In genomic region chr4:184100297-184100885, GRCh38 we compare ENCODE assay signal across 8 cellular contexts.
DNase-seq lines count a peak whose midpoint lies in the region; ATAC-seq and TF ChIP-seq lines count a peak whose summit lies in the region.

No MANE protein-coding gene starts in this region.

- no peak overlapping the region for H3K27ac ChIP-seq in breast epithelium
- no peak overlapping the region for H3K27ac ChIP-seq in left ventricle myocardium inferior (replicated peaks)
- no peak overlapping the region for H3K27ac ChIP-seq in spleen

- ATAC-seq in HG03280 (IDR thresholded peaks at IDR 0.05; ENCODE audit: unreplicated experiment) (peak; percentile 55), HG03097 (IDR thresholded peaks at IDR 0.05; ENCODE audit: low FRiP score, unreplicated experiment) (no peak)

- H3K4me3 Mint-ChIP-seq in MCF 10A (ENCODE audit: unreplicated experiment): no peak overlapping the region

- TF ChIP-seq CTCF in MCF 10A (IDR thresholded peaks at IDR 0.05; ENCODE audit: unreplicated experiment) (peak; percentile 70), breast epithelium (IDR thresholded peaks at IDR 0.05) (peak in 1 of 3 donors; percentile 36), left ventricle myocardium inferior (IDR thresholded peaks at IDR 0.05; ENCODE audit: borderline replicate concordance) (peak; percentile 92), spleen (IDR thresholded peaks at IDR 0.05 in 8 of 11, conservative IDR thresholded peaks at IDR 0.05 in 3 of 11) (peak in 6 of 11 experiments; percentile 29 to 59 (median 56))

- H3K27ac Mint-ChIP-seq in MCF 10A (ENCODE audit: low read depth, unreplicated experiment): no peak overlapping the region

- H3K36me3 ChIP-seq in breast epithelium (no peaks in the 10 kb centered on the region), left ventricle myocardium inferior (no peaks in the 10 kb centered on the region), spleen (no peaks in the 10 kb centered on the region)

- no peaks in the 10 kb centered on the region for H3K27me3 Mint-ChIP-seq in MCF 10A (ENCODE audit: insufficient read depth, unreplicated experiment)

- H3K4me1 Mint-ChIP-seq in MCF 10A (ENCODE audit: insufficient read depth, unreplicated experiment): no peaks in the 10 kb centered on the region

- POLR2A ChIA-PET in MCF 10A (lab: Yijun Ruan, JAX): interaction anchor here (0.6 to 0.7 kb wide), 2 partner anchors 203 to 319 kb away, joined by 3 to 4 read pairs; no protein-coding TSS in a partner anchor

- intact Hi-C loops in MCF 10A (cut with micrococcal nuclease) (loop anchor here (1.0 to 5.0 kb wide), 2 partner anchors 67 to 260 kb away; no protein-coding TSS in a partner anchor), breast epithelium (cut with DNase I; ENCODE audit: low total_unique reads) (no loop called here), left ventricle myocardium inferior (cut with micrococcal nuclease) (loop anchor here (2.0 to 10.0 kb wide), 2 partner anchors 64 to 260 kb away; no protein-coding TSS in a partner anchor), spleen (cut with DNase I; ENCODE audit: low total_unique reads) (no loop called here)

- H3K27me3 ChIP-seq in breast epithelium: no peaks in the 10 kb centered on the region
- no peaks in the 10 kb centered on the region for H3K27me3 ChIP-seq in left ventricle myocardium inferior (ENCODE audit: low read depth)
- H3K27me3 ChIP-seq in spleen (replicated peaks in 1 of 7): peaks cover 0 to 12% (median 0%) of the 10 kb centered on the region in 7 donors

- H3K36me3 Mint-ChIP-seq in MCF 10A (ENCODE audit: insufficient read depth, unreplicated experiment): no peaks in the 10 kb centered on the region

- H3K4me1 ChIP-seq in breast epithelium (no peaks in the 10 kb centered on the region), left ventricle myocardium inferior (peaks cover 31% of the 10 kb centered on the region), spleen (peaks cover 0 to 15% (median 9%) of the 10 kb centered on the region in 6 donors)

- H3K9me3 ChIP-seq in breast epithelium (no peaks in the 10 kb centered on the region), left ventricle myocardium inferior (replicated peaks) (no peaks in the 10 kb centered on the region), spleen (no peaks in the 10 kb centered on the region)

- H3K9me3 Mint-ChIP-seq in MCF 10A (ENCODE audit: unreplicated experiment): no peaks in the 10 kb centered on the region

- TF ChIP-seq POLR2A in breast epithelium (IDR thresholded peaks at IDR 0.05) (no peak), spleen (IDR thresholded peaks at IDR 0.05) (no peak)

- H3K4me3 ChIP-seq in breast epithelium (no peak overlapping the region), left ventricle myocardium inferior (no peak overlapping the region), spleen (no peak overlapping the region)

- no TSS peak for BruUV-seq in MCF 10A (replicated peaks; lab: Mats Ljungman, UMichigan)

- DNase-seq in MCF 10A (ENCODE audit: unreplicated experiment): peak; percentile 37
- DNase-seq in breast epithelium (ENCODE audit: low spot score in 2 of 2): no peak
- DNase-seq in activated CD8-positive, alpha-beta memory T cell treated with anti-CD3 and anti-CD28 coated beads, Interleukin-2, amount 50 U/mL, for 24 hours (ENCODE audit: extremely low read depth): peak; percentile 2
- peak; percentile 72 for DNase-seq in left ventricle myocardium inferior
- peak; percentile 86 for DNase-seq in spleen
- DNase-seq in DMS79 treated with DMSO at 0.1 percent for 48 hours (lab: John Stamatoyannopoulos, UW): no peak

- CTCF ChIA-PET in MCF 10A (lab: Yijun Ruan, JAX): interaction anchor here (0.6 to 5.6 kb wide), 22 partner anchors 9 to 626 kb away, joined by 3 to 52 read pairs (median 4); no protein-coding TSS in a partner anchor

- 23 to 79% (median 50%) methylated on average over 13 to 14 of the region's 14 CpGs for WGBS in spleen, 5 donors

Comparison
In these comparisons a context has a peak if more than half of its experiments do, and no peak if none do; other contexts are left out.
1. DNase-seq: peak in MCF 10A (single experiment), activated CD8-positive, alpha-beta memory T cell treated with anti-CD3 and anti-CD28 coated beads, Interleukin-2, amount 50 U/mL, for 24 hours (single experiment), left ventricle myocardium inferior (single experiment) and spleen (single experiment); none in breast epithelium (0 of 2) and DMS79 treated with DMSO at 0.1 percent for 48 hours (single experiment).
2. intact Hi-C loops: an anchor here in MCF 10A (1.0 to 5.0 kb wide) and left ventricle myocardium inferior (2.0 to 10.0 kb wide); none called in breast epithelium and spleen.